Comparison of ENCODE assay signal across 23 cellular contexts in genomic region chr21:44601596-44602473, GRCh38. TPM values are rescaled to one million over a fixed set of nuclear protein-coding genes. Genes with fewer than 3 reads are reported as not detected.
"Had no signal": no experiment of that assay in that cellular context is flagged by ENCODE, and none has a peak within 500 bp of the region (broad histone marks: within the 10 kb centered on the region; RNA-seq: fewer than 3 reads in every experiment).

No MANE protein-coding gene starts in this region.

- H3K27me3 Mint-ChIP-seq: activated naive CD8-positive, alpha-beta T cell treated with anti-CD3 and anti-CD28 coated beads for 36 hours had no signal

- H3K27ac Mint-ChIP-seq: activated naive CD8-positive, alpha-beta T cell treated with anti-CD3 and anti-CD28 coated beads for 36 hours; activated T-cell treated with anti-CD3 and anti-CD28 coated beads, Interleukin-2, amount 50 U/mL, for 72 hours; natural killer cell treated with Interleukin-12 subunit alpha and Interleukin-12 subunit beta and Interleukin-15 and Interleukin-18, amount 100 ng/mL, for 72 hours; stimulated activated naive CD8-positive, alpha-beta T cell treated with anti-CD3 and anti-CD28 coated beads, Interleukin-15, Interleukin-2, amounts not matched to agents 100 ng/mL and 50 ng/mL, for 24 hours had no signal

- H3K9me3 Mint-ChIP-seq: natural killer cell treated with Interleukin-12 subunit alpha and Interleukin-12 subunit beta and Interleukin-15 and Interleukin-18, amount 100 ng/mL, for 72 hours had no signal

- DNase-seq: activated CD4-positive, alpha-beta T cell treated with anti-CD3 and anti-CD28 coated beads for 4 hours; activated CD8-positive, alpha-beta memory T cell treated with anti-CD3 and anti-CD28 coated beads, Interleukin-2, amount 50 U/mL, for 48 hours; activated gamma-delta T cell; activated naive CD8-positive, alpha-beta T cell treated with anti-CD3 and anti-CD28 coated beads for 36 hours; activated T-cell treated with anti-CD3 and anti-CD28 coated beads, Interleukin-2, amount 50 U/mL, for 72 hours; amygdala; body of pancreas; foreskin keratinocyte; kidney glomerular epithelial cell; mesendoderm; occipital lobe; small intestine; stimulated activated CD4-positive, alpha-beta T cell treated with anti-CD3 and anti-CD28 coated beads, Interleukin-4, amount 100 ng/mL, for 24 hours; trophoblast cell had no signal

- H3K4me3 Mint-ChIP-seq: activated naive CD8-positive, alpha-beta T cell treated with anti-CD3 and anti-CD28 coated beads for 36 hours; activated T-cell treated with anti-CD3 and anti-CD28 coated beads, Interleukin-2, amount 50 U/mL, for 72 hours; natural killer cell treated with Interleukin-12 subunit alpha and Interleukin-12 subunit beta and Interleukin-15 and Interleukin-18, amount 100 ng/mL, for 72 hours; stimulated activated naive CD8-positive, alpha-beta T cell treated with anti-CD3 and anti-CD28 coated beads, Interleukin-15, Interleukin-2, amounts not matched to agents 100 ng/mL and 50 ng/mL, for 24 hours had no signal

- H3K9me3 ChIP-seq: body of pancreas, prostate gland, suprapubic skin had no signal

- H3K27ac ChIP-seq: body of pancreas, coronary artery, foreskin keratinocyte, prostate gland, suprapubic skin, VCaP had no signal

- H3K4me1 Mint-ChIP-seq: activated naive CD8-positive, alpha-beta T cell treated with anti-CD3 and anti-CD28 coated beads for 36 hours had no signal

- ATAC-seq: activated T-cell treated with anti-CD3 and anti-CD28 coated beads, Interleukin-2, amount 50 U/mL, for 72 hours; body of pancreas; foreskin keratinocyte; natural killer cell treated with Interleukin-12 subunit alpha and Interleukin-12 subunit beta and Interleukin-15 and Interleukin-18, amount 100 ng/mL, for 72 hours had no signal

- H3K36me3 Mint-ChIP-seq: activated naive CD8-positive, alpha-beta T cell treated with anti-CD3 and anti-CD28 coated beads for 36 hours; natural killer cell treated with Interleukin-12 subunit alpha and Interleukin-12 subunit beta and Interleukin-15 and Interleukin-18, amount 100 ng/mL, for 72 hours had no signal

- H3K27me3 ChIP-seq: body of pancreas, foreskin keratinocyte had no signal

- H3K36me3 ChIP-seq: prostate gland, suprapubic skin had no signal

- H3K4me1 ChIP-seq: body of pancreas, foreskin keratinocyte, prostate gland, suprapubic skin had no signal

- H3K4me3 ChIP-seq: body of pancreas, coronary artery, prostate gland, suprapubic skin had no signal

RNA-seq across cellular contexts. Expression of gene KRTAP10-7, which starts 1.4 kb away (rescaled TPM):
- total RNA-seq: activated naive CD8-positive, alpha-beta T cell treated with anti-CD3 and anti-CD28 coated beads for 36 hours; activated T-cell treated with anti-CD3 and anti-CD28 coated beads, Interleukin-2, amount 50 U/mL, for 72 hours; body of pancreas; endothelial cell of umbilical vein; foreskin keratinocyte; liver; natural killer cell treated with Interleukin-12 subunit alpha and Interleukin-12 subunit beta and Interleukin-15 and Interleukin-18, amount 100 ng/mL, for 72 hours; occipital lobe; prostate gland; right cardiac atrium had no signal
- polyA plus RNA-seq: endothelial cell of umbilical vein, foreskin keratinocyte, liver, right cardiac atrium, small intestine had no signal

RNA-seq across cellular contexts. Expression of gene KRTAP10-6, which starts 9.5 kb away (rescaled TPM):
- total RNA-seq: activated naive CD8-positive, alpha-beta T cell treated with anti-CD3 and anti-CD28 coated beads for 36 hours; activated T-cell treated with anti-CD3 and anti-CD28 coated beads, Interleukin-2, amount 50 U/mL, for 72 hours; body of pancreas; endothelial cell of umbilical vein; foreskin keratinocyte; liver; natural killer cell treated with Interleukin-12 subunit alpha and Interleukin-12 subunit beta and Interleukin-15 and Interleukin-18, amount 100 ng/mL, for 72 hours; occipital lobe; prostate gland; right cardiac atrium had no signal
- polyA plus RNA-seq: endothelial cell of umbilical vein, foreskin keratinocyte, liver, right cardiac atrium, small intestine had no signal

RNA-seq across cellular contexts. Expression of gene KRTAP10-8, which starts 10.0 kb away (rescaled TPM):
- total RNA-seq: activated naive CD8-positive, alpha-beta T cell treated with anti-CD3 and anti-CD28 coated beads for 36 hours; activated T-cell treated with anti-CD3 and anti-CD28 coated beads, Interleukin-2, amount 50 U/mL, for 72 hours; body of pancreas; endothelial cell of umbilical vein; foreskin keratinocyte; liver; natural killer cell treated with Interleukin-12 subunit alpha and Interleukin-12 subunit beta and Interleukin-15 and Interleukin-18, amount 100 ng/mL, for 72 hours; occipital lobe; prostate gland; right cardiac atrium had no signal
- polyA plus RNA-seq: endothelial cell of umbilical vein, foreskin keratinocyte, liver, right cardiac atrium, small intestine had no signal

RNA-seq across cellular contexts. Expression of gene KRTAP10-5, which starts 21.4 kb away (rescaled TPM):
- total RNA-seq: activated naive CD8-positive, alpha-beta T cell treated with anti-CD3 and anti-CD28 coated beads for 36 hours; activated T-cell treated with anti-CD3 and anti-CD28 coated beads, Interleukin-2, amount 50 U/mL, for 72 hours; body of pancreas; endothelial cell of umbilical vein; foreskin keratinocyte; liver; natural killer cell treated with Interleukin-12 subunit alpha and Interleukin-12 subunit beta and Interleukin-15 and Interleukin-18, amount 100 ng/mL, for 72 hours; occipital lobe; prostate gland; right cardiac atrium had no signal
- polyA plus RNA-seq: endothelial cell of umbilical vein, foreskin keratinocyte, liver, right cardiac atrium, small intestine had no signal

RNA-seq across cellular contexts. Expression of gene KRTAP10-9, which starts 25.1 kb away (rescaled TPM):
- total RNA-seq: activated naive CD8-positive, alpha-beta T cell treated with anti-CD3 and anti-CD28 coated beads for 36 hours; activated T-cell treated with anti-CD3 and anti-CD28 coated beads, Interleukin-2, amount 50 U/mL, for 72 hours; body of pancreas; endothelial cell of umbilical vein; foreskin keratinocyte; liver; natural killer cell treated with Interleukin-12 subunit alpha and Interleukin-12 subunit beta and Interleukin-15 and Interleukin-18, amount 100 ng/mL, for 72 hours; occipital lobe; prostate gland; right cardiac atrium had no signal
- polyA plus RNA-seq: endothelial cell of umbilical vein, foreskin keratinocyte, liver, right cardiac atrium, small intestine had no signal
